ENCODE assay signal across 8 cellular contexts in the genomic region with DNA sequence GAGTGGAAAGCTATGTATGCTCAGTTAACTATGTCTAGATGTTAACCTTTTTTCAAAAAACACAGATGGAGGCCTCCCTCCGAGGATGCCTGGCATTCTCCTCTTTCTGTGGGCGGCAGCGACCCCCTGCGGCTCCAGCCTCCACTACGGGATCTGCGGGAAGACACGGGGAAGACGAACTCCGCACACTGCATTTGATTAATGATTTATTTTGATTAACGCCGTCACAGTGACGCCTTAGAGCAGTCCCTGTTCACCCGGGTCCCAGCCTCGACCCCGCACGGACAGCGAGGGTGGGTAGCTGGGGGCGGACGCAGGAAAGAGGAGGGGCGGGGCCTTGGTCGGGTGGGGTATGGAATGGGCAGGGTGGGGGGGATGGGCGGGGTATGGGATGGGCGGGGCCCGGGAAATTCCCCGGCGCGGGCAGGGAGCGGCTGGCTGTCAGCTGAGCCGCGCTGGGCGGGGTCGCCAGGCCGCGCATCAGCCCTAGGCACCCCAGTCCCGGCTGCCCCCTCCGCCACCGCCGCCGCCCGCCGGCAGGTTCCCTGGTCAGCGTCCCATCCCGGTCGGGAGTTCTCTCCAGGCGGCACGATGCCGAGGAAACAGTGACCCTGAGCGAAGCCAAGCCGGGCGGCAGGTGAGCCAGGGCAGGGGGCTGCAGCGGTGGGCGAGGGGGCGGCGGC. TPM values are rescaled to one million over a fixed set of nuclear protein-coding genes. Genes with fewer than 3 reads are reported as not detected.
DNase-seq lines count a peak whose midpoint lies in the region; ATAC-seq and TF ChIP-seq lines count a peak whose summit lies in the region.

OPTN (plus strand) TSS at position 498 of the 683 bp plus-strand sequence. CDS start 8,960 bp downstream, outside the sequence.

- H3K4me3 ChIP-seq in mucosa of rectum (ENCODE audit: low read length in 2 of 2): peak within 1 kb of the TSS; percentile 79 to 97

- H3K36me3 ChIP-seq in mucosa of rectum (ENCODE audit: control insufficient read depth in 2 of 2, insufficient read depth in 2 of 2, low read length in 2 of 2): no peaks in the 10 kb centered on the region

- DNase-seq in CD4-positive, alpha-beta T cell: peak; percentile 63 to 79 (median 74)
- peak; percentile 22 for DNase-seq in NOMO-1 treated with dmso at 0.1 percent for 144 hours (lab: John Stamatoyannopoulos, UW; ENCODE audit: unreplicated experiment)
- peak; percentile 72 for DNase-seq in activated T-cell treated with anti-CD3 and anti-CD28 coated beads for 48 hours (ENCODE audit: low read depth)
- peak; percentile 85 to 89 for DNase-seq in erythroblast (lab: John Stamatoyannopoulos, UW)
- DNase-seq in stimulated activated CD8-positive, alpha-beta memory T cell treated with anti-CD3 and anti-CD28 coated beads, Interleukin-7, amount 100 ng/mL, for 1 hour (ENCODE audit: low read depth in 2 of 2): peak; percentile 53 to 55

- peak within 1 kb of the TSS; percentile 94 for H3K4me3 Mint-ChIP-seq in CD4-positive, alpha-beta T cell

- TF ChIP-seq POLR2A in erythroblast (IDR thresholded peaks at IDR 0.05; ENCODE audit: low read length): peak; percentile 14

- peaks cover 51% of the 10 kb centered on the region for H3K4me1 Mint-ChIP-seq in CD4-positive, alpha-beta T cell (ENCODE audit: low read depth)

- peak within 1 kb of the TSS; percentile 85 to 89 for H3K9ac ChIP-seq in mucosa of rectum (ENCODE audit: low read depth in 1 of 2, low read length in 2 of 2)

- H3K27me3 ChIP-seq in CD4-positive, alpha-beta T cell (ENCODE audit: control insufficient read depth, insufficient read depth, low read length): no peaks in the 10 kb centered on the region
- no peaks in the 10 kb centered on the region for H3K27me3 ChIP-seq in mucosa of rectum (ENCODE audit: control insufficient read depth in 2 of 2, insufficient read depth in 2 of 2, low read length in 2 of 2)

- ATAC-seq in CD4-positive, alpha-beta T cell (ENCODE audit: poor library complexity): peak; percentile 79
- ATAC-seq in GM19351 (IDR thresholded peaks at IDR 0.05; ENCODE audit: unreplicated experiment) (peak; percentile 63), HG03521 (IDR thresholded peaks at IDR 0.05; ENCODE audit: unreplicated experiment) (peak; percentile 53)

- peak within 1 kb of the TSS; percentile 90 for H3K27ac ChIP-seq in CD4-positive, alpha-beta T cell (ENCODE audit: low read depth, low read length)
- H3K27ac ChIP-seq in mucosa of rectum (ENCODE audit: low read depth in 2 of 2, low read length in 2 of 2): peak within 1 kb of the TSS; percentile 96 to 99

- POLR2A ChIA-PET in CD4-positive, alpha-beta T cell (lab: Charles Lee): interaction anchor here (0.8 to 2.6 kb wide), 9 partner anchors 9 to 252 kb away, joined by 3 to 22 read pairs (median 4); partner anchors contain the start of gene PHYH

- intact Hi-C loops in CD4-positive, alpha-beta T cell (cut with DNase I, micrococcal nuclease): loop anchor here (2.0 to 10.0 kb wide), 6 partner anchors 63 to 838 kb away; no protein-coding TSS in a partner anchor

- peaks cover 2 to 16% of the 10 kb centered on the region in 2 donors for H3K4me1 ChIP-seq in mucosa of rectum (ENCODE audit: control insufficient read depth in 2 of 2, insufficient read depth in 2 of 2, low read length in 2 of 2)

- H3K27ac Mint-ChIP-seq in CD4-positive, alpha-beta T cell: peak within 1 kb of the TSS; percentile 95

- CTCF ChIA-PET in CD4-positive, alpha-beta T cell (lab: Charles Lee): interaction anchor here (0.6 to 2.5 kb wide), 13 partner anchors 8 to 1547 kb away, joined by 3 to 14 read pairs (median 4); partner anchors contain the start of genes CDC123 and NUDT5

- no peaks in the 10 kb centered on the region for H3K27me3 Mint-ChIP-seq in CD4-positive, alpha-beta T cell

- H3K36me3 Mint-ChIP-seq in CD4-positive, alpha-beta T cell (ENCODE audit: low read depth): peaks cover 18% of the 10 kb centered on the region

- no peaks in the 10 kb centered on the region for H3K9me3 ChIP-seq in CD4-positive, alpha-beta T cell (ENCODE audit: control insufficient read depth, low read length)
- no peaks in the 10 kb centered on the region for H3K9me3 ChIP-seq in mucosa of rectum (ENCODE audit: control insufficient read depth in 2 of 2, low read length in 2 of 2)

- peak; percentile 42 for TF ChIP-seq CTCF in CD4-positive, alpha-beta T cell (IDR thresholded peaks at IDR 0.05)

- H3K9me3 Mint-ChIP-seq in CD4-positive, alpha-beta T cell: no peaks in the 10 kb centered on the region

RNA-seq across cellular contexts. Expression of gene OPTN, which starts in this region (rescaled TPM):
- 10 to 100 TPM; 86.8 to 99.6 TPM for total RNA-seq in CD4-positive, alpha-beta T cell

Comparison
In these comparisons a context has a peak if more than half of its experiments do, and no peak if none do; other contexts are left out.
1. Peak in every context shown above with its lines: DNase-seq, ATAC-seq, H3K4me3 ChIP-seq and H3K27ac ChIP-seq.
2. DNase-seq: peak in every context shown above with its lines; median percentile 87 in erythroblast; 74 in CD4-positive, alpha-beta T cell; 72 in activated T-cell treated with anti-CD3 and anti-CD28 coated beads for 48 hours; 54 in stimulated activated CD8-positive, alpha-beta memory T cell treated with anti-CD3 and anti-CD28 coated beads, Interleukin-7, amount 100 ng/mL, for 1 hour; 22 in NOMO-1 treated with dmso at 0.1 percent for 144 hours.